ENCODE assay signal across 8 cellular contexts in the genomic region with DNA sequence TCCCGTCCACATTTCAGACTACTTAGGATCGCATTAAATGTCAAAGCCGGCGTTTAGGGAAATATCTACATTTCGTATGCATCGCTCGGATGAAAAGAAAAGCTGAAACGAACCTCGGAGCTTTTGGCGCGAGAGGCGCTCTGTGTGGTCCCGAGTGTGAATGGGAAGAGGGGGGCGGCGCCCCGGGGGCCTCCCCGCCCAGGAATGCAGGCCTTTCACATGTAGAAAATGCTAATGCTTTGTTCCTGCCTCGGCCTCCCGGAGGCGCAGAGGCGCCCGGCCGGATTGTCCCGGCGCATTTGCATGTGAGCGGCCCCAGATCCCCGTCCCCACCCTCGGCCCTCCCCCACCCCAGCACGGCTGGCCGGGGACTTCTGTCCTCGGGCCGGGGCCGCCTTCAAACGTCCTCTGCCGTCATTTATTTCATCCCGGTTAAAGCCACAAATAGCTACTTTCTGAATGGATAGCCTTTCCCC. TPM values are rescaled to one million over a fixed set of nuclear protein-coding genes. Genes with fewer than 3 reads are reported as not detected.
DNase-seq lines count a peak whose midpoint lies in the region; ATAC-seq and TF ChIP-seq lines count a peak whose summit lies in the region.

No MANE protein-coding gene starts in this region.

- no peaks in the 10 kb centered on the region for H3K36me3 ChIP-seq in BE2C
- H3K36me3 ChIP-seq in suprapubic skin = peaks cover under 1% of the 10 kb centered on the region

- H3K27ac ChIP-seq in dorsolateral prefrontal cortex (peak overlapping the region in 2 of 59 donors; percentile 21 to 40), suprapubic skin (no peak overlapping the region)

- H3K9me3 ChIP-seq in BE2C (no peaks in the 10 kb centered on the region), suprapubic skin (no peaks in the 10 kb centered on the region)

- intact Hi-C loops in dorsolateral prefrontal cortex (cut with DNase I) = loop anchor here in 1 of 2 donors (5.0 kb wide), 1 partner anchor 93 kb away; a partner anchor contains a TSS
- intact Hi-C loops in lower leg skin (cut with DNase I; ENCODE audit: low total_unique reads) = no loop called here

- TF ChIP-seq CTCF in BE2C (IDR thresholded peaks at IDR 0.05; ENCODE audit: low read depth, low read length) (no peak), dorsolateral prefrontal cortex (IDR thresholded peaks at IDR 0.05 in 54 of 56, conservative IDR thresholded peaks at IDR 0.05 in 2 of 56; ENCODE audit: low read depth in 1 of 56, partially characterized antibody in 56 of 56) (no peak), lower leg skin (IDR thresholded peaks at IDR 0.05) (no peak), suprapubic skin (IDR thresholded peaks at IDR 0.05) (no peak)

- H3K4me1 ChIP-seq in BE2C (no peaks in the 10 kb centered on the region), suprapubic skin (peaks cover 6% of the 10 kb centered on the region)

- no peaks in the 10 kb centered on the region for H3K27me3 ChIP-seq in BE2C
- no peaks in the 10 kb centered on the region for H3K27me3 ChIP-seq in dorsolateral prefrontal cortex
- H3K27me3 ChIP-seq in suprapubic skin = no peaks in the 10 kb centered on the region

- WGBS in lower leg skin, 2 donors = 6 to 8% methylated on average over 34 to 36 of the region's 36 CpGs
- WGBS in suprapubic skin = 19% methylated on average over 17 of the region's 36 CpGs

- ATAC-seq in GM18867 (IDR thresholded peaks at IDR 0.05; ENCODE audit: unreplicated experiment) = peak; percentile 21
- ATAC-seq in HG03095 (IDR thresholded peaks at IDR 0.05; ENCODE audit: unreplicated experiment) = peak; percentile 41

- TF ChIP-seq POLR2A in lower leg skin (IDR thresholded peaks at IDR 0.05) (no peak), suprapubic skin (IDR thresholded peaks at IDR 0.05) (no peak)

- TF ChIP-seq EP300 in suprapubic skin (IDR thresholded peaks at IDR 0.05) = no peak

- H3K4me3 ChIP-seq in BE2C (ENCODE audit: low read depth, low read length) (peak overlapping the region; percentile 70), dorsolateral prefrontal cortex (peak overlapping the region; percentile 39 to 83 (median 67)), lower leg skin (ENCODE audit: low read depth, poor library complexity, severe bottlenecking) (peak overlapping the region; percentile 10), suprapubic skin (peak overlapping the region; percentile 56)

- DNase-seq in BE2C (peak; percentile 51), RPMI7951 (ENCODE audit: low read depth) (peak; percentile 56), dorsolateral prefrontal cortex (peak in 5 of 10 donors; percentile 4 to 44 (median 19)), lower leg skin (ENCODE audit: low spot score in 2 of 2) (peak in 1 of 2 donors; percentile 84), suprapubic skin (ENCODE audit: low spot score in 2 of 2) (peak in 1 of 2 donors; percentile 57)
- DNase-seq in central memory CD4-positive, alpha-beta T cell = no peak

RNA-seq across cellular contexts. Expression of a gene that starts 37.0 kb away (rescaled TPM):
- polyA plus RNA-seq in BE2C (2012; ENCODE audit: insufficient read depth, insufficient read length, low read depth) = 0.11 TPM
- total RNA-seq in RPMI7951 (2014; rRNA removed; shearing (Covaris generic)) = not detected in 2 replicates
- total RNA-seq in dorsolateral prefrontal cortex (1 to 10 TPM in 65 of 120 experiments, under 1 TPM in 55; 0.36 to 2.1 (median 1.0) TPM), lower leg skin (under 1 TPM in 1 of 4 donors, not detected in 3; 0.03 TPM), suprapubic skin (not detected)

Comparison
In these comparisons a context has a peak if more than half of its experiments do, and no peak if none do; other contexts are left out.
1. H3K4me3 ChIP-seq: peak in every context shown above with its lines; median percentile 70 in BE2C; 67 in dorsolateral prefrontal cortex; 56 in suprapubic skin; 10 in lower leg skin.